In genomic region chr17:48045270-48046001, GRCh38 we compare ENCODE assay signal across 11 cellular contexts. TPM values are rescaled to one million over a fixed set of nuclear protein-coding genes. Genes with fewer than 3 reads are reported as not detected.
A peak's percentile ranks its signal among the peaks of the same experiment; 100 is the strongest.
DNase-seq lines count a peak whose midpoint lies in the region; ATAC-seq, FAIRE-seq and TF ChIP-seq lines count a peak whose summit lies in the region.
"Had no signal": no experiment of that assay in that cellular context is flagged by ENCODE, and none has a peak within 500 bp of the region (broad histone marks: within the 10 kb centered on the region; RNA-seq: fewer than 3 reads in every experiment).

No MANE protein-coding gene starts in this region.

- in situ Hi-C loops in Caki2 (cut with HindIII; ENCODE audit: low pct_unique_long_range_greater_than_20kb, low sequenced_read_pairs) = no loop called here

- DNase-seq in Caki2 (ENCODE audit: low read depth) = peak; percentile 25
- no peak for DNase-seq in HTR-8/SVneo (ENCODE audit: insufficient read length, low spot score)
- DNase-seq in body of pancreas = peak; percentile 53 to 78 (median 70)
- no peak for DNase-seq in neural crest cell (ENCODE audit: low read depth, low spot score)
- no peak for DNase-seq in cortex of kidney (lab: John Stamatoyannopoulos, UW)
- DNase-seq: activated CD4-positive, CD25-positive, alpha-beta regulatory T cell; KG1 had no signal

- no peaks in the 10 kb centered on the region for H3K36me3 ChIP-seq in body of pancreas (replicated peaks in 1 of 2; ENCODE audit: insufficient read depth in 1 of 2, low read depth in 2 of 2)

- H3K4me3 Mint-ChIP-seq in neural crest cell = peak overlapping the region; percentile 90

- no peaks in the 10 kb centered on the region for H3K9me3 ChIP-seq in body of pancreas
- H3K9me3 ChIP-seq: heart left ventricle had no signal

- H3K4me1 ChIP-seq in body of pancreas = peaks cover 38% of the 10 kb centered on the region

- peaks cover 1% of the 10 kb centered on the region for H3K36me3 Mint-ChIP-seq in neural crest cell (ENCODE audit: low read depth)

- no peaks in the 10 kb centered on the region for H3K27me3 ChIP-seq in body of pancreas
- H3K27me3 ChIP-seq: heart left ventricle had no signal

- peak overlapping the region; percentile 13 to 95 (median 92) for H3K27ac ChIP-seq in body of pancreas

- TF ChIP-seq CTCF in body of pancreas (IDR thresholded peaks at IDR 0.05) = no peak
- no peak for TF ChIP-seq CTCF in neural crest cell (conservative IDR thresholded peaks at IDR 0.05)

- H3K27me3 Mint-ChIP-seq in neural crest cell (ENCODE audit: low read depth) = no peaks in the 10 kb centered on the region

- no peak for TF ChIP-seq POLR2A in body of pancreas (IDR thresholded peaks at IDR 0.05)

- intact Hi-C loops in body of pancreas (cut with DNase I) = no loop called here

- 51 to 68% methylated on average over 6 to 8 of the region's 8 CpGs for WGBS in body of pancreas, 2 donors

- no peaks in the 10 kb centered on the region for H3K9me3 Mint-ChIP-seq in neural crest cell

- FAIRE-seq in HTR-8/SVneo (lab: Jason Lieb, UNC) = peak; percentile 4

- H3K4me3 ChIP-seq in body of pancreas = no peak overlapping the region
- H3K4me3 ChIP-seq: heart left ventricle had no signal

- no peak for ATAC-seq in body of pancreas
- no peak for ATAC-seq in GM19395 (IDR thresholded peaks at IDR 0.05; ENCODE audit: unreplicated experiment)
- no peak for ATAC-seq in GM18511 (IDR thresholded peaks at IDR 0.05; ENCODE audit: unreplicated experiment)
- ATAC-seq in HG02938 (IDR thresholded peaks at IDR 0.05; ENCODE audit: unreplicated experiment) = no peak
- ATAC-seq: heart left ventricle had no signal

- no peak overlapping the region for H3K27ac Mint-ChIP-seq in neural crest cell (ENCODE audit: unreplicated experiment)

- H3K4me1 Mint-ChIP-seq in neural crest cell = peaks cover 44% of the 10 kb centered on the region

RNA-seq across cellular contexts. Expression of gene NFE2L1, which starts 2.7 kb away (rescaled TPM):
- 31.9 and 36.2 TPM in 2 replicates for total RNA-seq in Caki2 (2014; rRNA removed; shearing (Covaris generic); ENCODE audit: low replicate concordance)
- total RNA-seq in body of pancreas (10 to 100 TPM; 39.4 to 74.2 TPM), neural crest cell (121 and 131 TPM in 2 replicates)

RNA-seq across cellular contexts. Expression of gene COPZ2, which starts 7.8 kb away (rescaled TPM):
- not detected in 2 replicates for total RNA-seq in Caki2 (2014; rRNA removed; shearing (Covaris generic); ENCODE audit: low replicate concordance)
- total RNA-seq in body of pancreas (10 to 100 TPM in 1 of 2 donors, 1 to 10 TPM in 1; 7.0 to 43.5 TPM), neural crest cell (4.0 and 4.1 TPM in 2 replicates)

RNA-seq across cellular contexts. Expression of gene CBX1, which starts 55.8 kb away (rescaled TPM):
- 14.4 and 26.1 TPM in 2 replicates for total RNA-seq in Caki2 (2014; rRNA removed; shearing (Covaris generic); ENCODE audit: low replicate concordance)
- 10 to 100 TPM; 15.8 to 34.2 TPM for total RNA-seq in body of pancreas
- 210 and 216 TPM in 2 replicates for total RNA-seq in neural crest cell

Comparison
In these comparisons a context has a peak if more than half of its experiments do, and no peak if none do; other contexts are left out.
1. DNase-seq: peak in Caki2 (single experiment) and body of pancreas (4 of 4); none in HTR-8/SVneo (single experiment), neural crest cell (single experiment) and cortex of kidney (single experiment).